In genomic region chr12:39406257-39406656, GRCh38 we compare ENCODE assay signal across 1 cellular context.
TF ChIP-seq lines count a peak whose summit lies in the region.

No MANE protein-coding gene starts in this region.

TF ChIP-seq in K562, 482 proteins besides CTCF, POLR2A, EP300 and RAD21 (continued from another document):
- TF ChIP-seq ZFP91 (CRISPR knock-in tag; IDR thresholded peaks at IDR 0.05): no peak
TF ChIP-seq in K562: peak in this region for 0.
